Comparison of ENCODE assay signal across 12 cellular contexts in genomic region chr4:103012085-103012484, GRCh38. TPM values are rescaled to one million over a fixed set of nuclear protein-coding genes. Genes with fewer than 3 reads are reported as not detected.
A peak's percentile ranks its signal among the peaks of the same experiment; 100 is the strongest.
DNase-seq lines count a peak whose midpoint lies in the region; ATAC-seq, FAIRE-seq and TF ChIP-seq lines count a peak whose summit lies in the region.
"Had no signal": no experiment of that assay in that cellular context is flagged by ENCODE, and none has a peak within 500 bp of the region (broad histone marks: within the 10 kb centered on the region; RNA-seq: fewer than 3 reads in every experiment).

No MANE protein-coding gene starts in this region.

- no peaks in the 10 kb centered on the region for H3K36me3 Mint-ChIP-seq in activated CD8-positive, alpha-beta T cell treated with anti-CD3 and anti-CD28 coated beads for 36 hours (ENCODE audit: low read depth)

- in situ Hi-C loops in astrocyte of the cerebellum (cut with HindIII; ENCODE audit: low sequenced_read_pairs) = no loop called here

- no peaks in the 10 kb centered on the region for H3K27me3 ChIP-seq in sigmoid colon
- H3K27me3 ChIP-seq: SJCRH30 had no signal

- POLR2A ChIA-PET in activated CD8-positive, alpha-beta T cell treated with anti-CD3 and anti-CD28 coated beads for 36 hours (lab: Charles Lee) = no interaction called here

- no peak for TF ChIP-seq POLR2A in sigmoid colon (IDR thresholded peaks at IDR 0.05)

- FAIRE-seq in GM19239 (lab: Jason Lieb, UNC) = no peak

- no peaks in the 10 kb centered on the region for H3K27me3 Mint-ChIP-seq in activated CD8-positive, alpha-beta T cell treated with anti-CD3 and anti-CD28 coated beads for 36 hours

- 33 to 71% methylated on average over 1 of the region's 1 CpG for WGBS in sigmoid colon, 2 donors

- peak overlapping the region; percentile 56 to 76 (median 72) for H3K27ac ChIP-seq in sigmoid colon
- H3K27ac ChIP-seq: SJCRH30 had no signal

- no peaks in the 10 kb centered on the region for H3K9me3 ChIP-seq in sigmoid colon
- H3K9me3 ChIP-seq: SJCRH30 had no signal

- peaks cover 0 to 24% (median 19%) of the 10 kb centered on the region in 4 donors for H3K4me1 ChIP-seq in sigmoid colon
- H3K4me1 ChIP-seq: SJCRH30 had no signal

- TF ChIP-seq EP300 in sigmoid colon (IDR thresholded peaks at IDR 0.05) = no peak

- intact Hi-C loops in sigmoid colon (cut with DNase I) = no loop called here
- intact Hi-C loops in activated CD8-positive, alpha-beta T cell treated with anti-CD3 and anti-CD28 coated beads for 36 hours (cut with micrococcal nuclease) = loop anchor here (5.0 kb wide), 1 partner anchor 565 kb away; no protein-coding TSS in a partner anchor

- H3K4me3 ChIP-seq in astrocyte of the cerebellum (ENCODE audit: low read depth, low read length) = no peak overlapping the region
- no peak overlapping the region for H3K4me3 ChIP-seq in sigmoid colon
- H3K4me3 ChIP-seq: SJCRH30 had no signal

- CTCF ChIA-PET in activated CD8-positive, alpha-beta T cell treated with anti-CD3 and anti-CD28 coated beads for 36 hours (lab: Charles Lee) = interaction anchor here (0.6 kb wide), 1 partner anchor 108 kb away, joined by 3 read pairs; no protein-coding TSS in a partner anchor

- H3K4me3 Mint-ChIP-seq in activated CD8-positive, alpha-beta T cell treated with anti-CD3 and anti-CD28 coated beads for 36 hours = no peak overlapping the region

- no peaks in the 10 kb centered on the region for H3K4me1 Mint-ChIP-seq in activated CD8-positive, alpha-beta T cell treated with anti-CD3 and anti-CD28 coated beads for 36 hours (ENCODE audit: low read depth)

- no peak overlapping the region for H3K27ac Mint-ChIP-seq in activated CD8-positive, alpha-beta T cell treated with anti-CD3 and anti-CD28 coated beads for 36 hours

- TF ChIP-seq CTCF in astrocyte of the cerebellum (IDR thresholded peaks at IDR 0.05; ENCODE audit: low read depth, low read length, missing control alignments) (no peak), sigmoid colon (IDR thresholded peaks at IDR 0.05) (no peak)
- no peak for TF ChIP-seq CTCF in activated CD8-positive, alpha-beta T cell treated with anti-CD3 and anti-CD28 coated beads for 36 hours (IDR thresholded peaks at IDR 0.05)

- DNase-seq in EL = peak; percentile 13
- DNase-seq in astrocyte of the cerebellum (ENCODE audit: low read depth) = peak; percentile 74
- peak; percentile 22 for DNase-seq in globus pallidus (ENCODE audit: low spot score)
- no peak for DNase-seq in sigmoid colon
- DNase-seq in activated CD8-positive, alpha-beta T cell treated with anti-CD3 and anti-CD28 coated beads for 36 hours = no peak
- DNase-seq in GM19239 (ENCODE audit: insufficient read length, low spot score) = no peak
- DNase-seq in NCI-H1092 treated with DMSO at 0.1 percent for 48 hours (lab: John Stamatoyannopoulos, UW) = no peak
- DNase-seq: cortex of kidney; NCI-H2029 treated with DMSO at 0.1 percent for 48 hours; stimulated activated CD4-positive, alpha-beta T cell treated with anti-CD3 and anti-CD28 coated beads, Interleukin-12 subunit alpha, Interleukin-12 subunit beta, amount 100 ng/mL, for 4 hours had no signal

- ATAC-seq in activated CD8-positive, alpha-beta T cell treated with anti-CD3 and anti-CD28 coated beads for 36 hours = no peak
- no peak for ATAC-seq in GM21723 (IDR thresholded peaks at IDR 0.05; ENCODE audit: unreplicated experiment)

- no peaks in the 10 kb centered on the region for H3K36me3 ChIP-seq in sigmoid colon
- H3K36me3 ChIP-seq: SJCRH30 had no signal

- H3K9me3 Mint-ChIP-seq in activated CD8-positive, alpha-beta T cell treated with anti-CD3 and anti-CD28 coated beads for 36 hours = no peaks in the 10 kb centered on the region

RNA-seq across cellular contexts. Expression of gene SLC9B1, which starts 7.4 kb away (rescaled TPM):
- 1 to 10 TPM in 2 of 4 donors, under 1 TPM in 1, not detected in 1; 0.82 to 3.9 (median 1.2) TPM for total RNA-seq in sigmoid colon
- polyA plus RNA-seq in sigmoid colon = under 1 TPM in 1 of 3 donors, not detected in 2; 0.50 TPM
- 1 to 10 TPM; 1.9 to 2.4 TPM for total RNA-seq in activated CD8-positive, alpha-beta T cell treated with anti-CD3 and anti-CD28 coated beads for 36 hours

Comparison
In these comparisons a context has a peak if more than half of its experiments do, and no peak if none do; other contexts are left out.
1. DNase-seq: peak in EL (single experiment), astrocyte of the cerebellum (single experiment) and globus pallidus (single experiment); none in sigmoid colon (single experiment), activated CD8-positive, alpha-beta T cell treated with anti-CD3 and anti-CD28 coated beads for 36 hours (single experiment), GM19239 (single experiment) and NCI-H1092 treated with DMSO at 0.1 percent for 48 hours (single experiment).